28 cellular contexts compared by ENCODE assay signal in the genomic region with DNA sequence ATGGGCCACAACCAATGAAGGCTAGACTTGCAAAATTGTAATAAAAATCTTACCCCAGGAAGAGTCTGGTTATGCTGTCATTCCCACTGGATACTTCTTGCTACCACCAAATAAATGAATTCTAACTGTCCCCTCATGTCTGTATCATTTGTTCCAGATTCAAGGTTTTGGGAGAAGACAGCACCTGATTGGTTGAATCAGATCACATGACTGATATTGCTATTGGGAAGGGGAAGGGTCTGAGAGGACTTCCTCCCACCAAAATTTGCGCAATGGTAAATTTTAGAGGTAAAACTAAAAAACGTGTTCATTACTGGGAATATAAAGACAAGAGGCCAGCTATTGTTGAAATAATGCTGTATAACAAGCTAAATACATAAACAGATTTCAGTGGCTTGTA.
"Had no signal": no experiment of that assay in that cellular context is flagged by ENCODE, and none has a peak within 500 bp of the region (broad histone marks: within the 10 kb centered on the region; RNA-seq: fewer than 3 reads in every experiment).

No MANE protein-coding gene starts in this region.

- FAIRE-seq: pancreas, urothelium cell line had no signal

- H3K4me2 ChIP-seq: smooth muscle cell had no signal

- H3K27me3 ChIP-seq: pancreas, spleen, stomach, thyroid gland, tibial nerve, upper lobe of left lung, vagina had no signal

- DNase-seq: naive thymus-derived CD8-positive, alpha-beta T cell; nephron progenitor cell; nucleus accumbens; pancreas; right cardiac atrium; spleen; stimulated activated CD4-positive, alpha-beta T cell treated with anti-CD3 and anti-CD28 coated beads, Interleukin-12 subunit alpha, Interleukin-12 subunit beta, amount 100 ng/mL, for 4 hours; stimulated activated CD4-positive, alpha-beta T cell treated with anti-CD3 and anti-CD28 coated beads, Interleukin-1b, Interleukin-23, amount 100 ng/mL, for 48 hours; stimulated activated CD4-positive, alpha-beta T cell treated with anti-CD3 and anti-CD28 coated beads, Interleukin-4, amount 100 ng/mL, for 24 hours; stimulated activated naive B cell treated with anti-CD40 and anti-IgM and Interleukin-4, amounts not matched to agents 10 μg/mL and 1 μg/mL and 100 μg/mL, for 72 hours; stimulated activated naive CD4-positive, alpha-beta T cell treated with Interleukin-2 at 50 U/mL for 16 hours; stomach; thyroid gland; trophoblast cell; upper lobe of left lung had no signal

- H3K4me1 ChIP-seq: pancreas, prostate gland, spleen, thyroid gland, upper lobe of left lung, vagina had no signal

- H3K27ac ChIP-seq: neutrophil, pancreas, prostate gland, skin epidermis, spleen, stomach, thoracic aorta, thyroid gland, tibial nerve, upper lobe of left lung, vagina had no signal

- H3K9me3 ChIP-seq: neutrophil, pancreas, prostate gland, spleen, stomach, thoracic aorta, thyroid gland, tibial nerve, upper lobe of left lung, vagina had no signal

- H3K36me3 Mint-ChIP-seq: naive thymus-derived CD8-positive, alpha-beta T cell; natural killer cell treated with Interleukin-12 subunit alpha and Interleukin-12 subunit beta and Interleukin-15 and Interleukin-18, amount 100 ng/mL, for 72 hours; stimulated activated effector memory CD8-positive, alpha-beta T cell treated with anti-CD3 and anti-CD28 coated beads, Interleukin-12 subunit alpha, Interleukin-12 subunit beta, amount 100 ng/mL, for 72 hours; stimulated activated naive B cell treated with anti-CD40 and anti-IgM and Interleukin-4, amounts not matched to agents 10 μg/mL and 1 μg/mL and 100 μg/mL, for 72 hours had no signal

- H3K9me3 Mint-ChIP-seq: naive thymus-derived CD8-positive, alpha-beta T cell; natural killer cell treated with Interleukin-12 subunit alpha and Interleukin-12 subunit beta and Interleukin-15 and Interleukin-18, amount 100 ng/mL, for 72 hours; nephron progenitor cell; neural crest cell; stimulated activated effector memory CD8-positive, alpha-beta T cell treated with anti-CD3 and anti-CD28 coated beads, Interleukin-12 subunit alpha, Interleukin-12 subunit beta, amount 100 ng/mL, for 72 hours; stimulated activated naive B cell treated with anti-CD40 and anti-IgM and Interleukin-4, amounts not matched to agents 10 μg/mL and 1 μg/mL and 100 μg/mL, for 72 hours; stimulated activated naive CD8-positive, alpha-beta T cell treated with anti-CD3 and anti-CD28 coated beads, Interleukin-15, Interleukin-2, amounts not matched to agents 100 ng/mL and 50 ng/mL, for 24 hours had no signal

- ATAC-seq: naive thymus-derived CD8-positive, alpha-beta T cell; natural killer cell treated with Interleukin-12 subunit alpha and Interleukin-12 subunit beta and Interleukin-15 and Interleukin-18, amount 100 ng/mL, for 72 hours; pancreas; right cardiac atrium; sciatic nerve; stimulated activated effector memory CD8-positive, alpha-beta T cell treated with anti-CD3 and anti-CD28 coated beads, Interleukin-12 subunit alpha, Interleukin-12 subunit beta, amount 100 ng/mL, for 72 hours; stimulated activated naive B cell treated with anti-CD40 and anti-IgM and Interleukin-4, amounts not matched to agents 10 μg/mL and 1 μg/mL and 100 μg/mL, for 72 hours had no signal

- H3K27ac Mint-ChIP-seq: naive thymus-derived CD8-positive, alpha-beta T cell; natural killer cell treated with Interleukin-12 subunit alpha and Interleukin-12 subunit beta and Interleukin-15 and Interleukin-18, amount 100 ng/mL, for 72 hours; nephron progenitor cell; stimulated activated effector memory CD8-positive, alpha-beta T cell treated with anti-CD3 and anti-CD28 coated beads, Interleukin-12 subunit alpha, Interleukin-12 subunit beta, amount 100 ng/mL, for 72 hours; stimulated activated naive B cell treated with anti-CD40 and anti-IgM and Interleukin-4, amounts not matched to agents 10 μg/mL and 1 μg/mL and 100 μg/mL, for 72 hours; stimulated activated naive CD8-positive, alpha-beta T cell treated with anti-CD3 and anti-CD28 coated beads, Interleukin-15, Interleukin-2, amounts not matched to agents 100 ng/mL and 50 ng/mL, for 24 hours had no signal

- H3K4me3 ChIP-seq: pancreas, prostate gland, skin epidermis, smooth muscle cell, spleen, stomach, thoracic aorta, thyroid gland, tibial nerve, upper lobe of left lung, vagina had no signal

- H3K36me3 ChIP-seq: neutrophil, pancreas, prostate gland, spleen, stomach, thoracic aorta, thyroid gland, tibial nerve, upper lobe of left lung, vagina had no signal

- H3K4me1 Mint-ChIP-seq: nephron progenitor cell; neural crest cell; stimulated activated effector memory CD8-positive, alpha-beta T cell treated with anti-CD3 and anti-CD28 coated beads, Interleukin-12 subunit alpha, Interleukin-12 subunit beta, amount 100 ng/mL, for 72 hours; stimulated activated naive B cell treated with anti-CD40 and anti-IgM and Interleukin-4, amounts not matched to agents 10 μg/mL and 1 μg/mL and 100 μg/mL, for 72 hours had no signal

- H3K4me3 Mint-ChIP-seq: naive thymus-derived CD8-positive, alpha-beta T cell; natural killer cell treated with Interleukin-12 subunit alpha and Interleukin-12 subunit beta and Interleukin-15 and Interleukin-18, amount 100 ng/mL, for 72 hours; nephron progenitor cell; neural crest cell; stimulated activated effector memory CD8-positive, alpha-beta T cell treated with anti-CD3 and anti-CD28 coated beads, Interleukin-12 subunit alpha, Interleukin-12 subunit beta, amount 100 ng/mL, for 72 hours; stimulated activated naive B cell treated with anti-CD40 and anti-IgM and Interleukin-4, amounts not matched to agents 10 μg/mL and 1 μg/mL and 100 μg/mL, for 72 hours; stimulated activated naive CD8-positive, alpha-beta T cell treated with anti-CD3 and anti-CD28 coated beads, Interleukin-15, Interleukin-2, amounts not matched to agents 100 ng/mL and 50 ng/mL, for 24 hours had no signal
